1 cellular context compared by ENCODE assay signal in the genomic region with DNA sequence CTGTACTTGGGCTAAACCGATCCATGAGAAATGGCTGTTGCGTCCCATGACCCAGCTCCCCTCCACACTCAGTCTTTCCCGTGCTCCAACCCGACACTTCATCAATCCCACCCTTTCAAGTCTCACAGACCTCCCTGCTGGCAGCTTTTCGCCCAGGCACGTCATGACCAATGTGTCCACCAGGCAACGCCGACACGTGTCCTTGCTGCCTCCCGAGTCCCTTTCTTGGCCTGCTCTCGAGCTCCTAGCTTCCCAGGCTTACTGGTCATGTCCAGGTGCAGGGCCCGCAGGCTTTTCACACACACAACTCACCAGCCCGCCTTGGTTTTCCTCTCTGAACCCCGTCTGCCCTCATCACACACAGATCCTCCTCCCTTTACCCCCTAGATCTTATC.
TF ChIP-seq lines count a peak whose summit lies in the region.

No MANE protein-coding gene starts in this region.

TF ChIP-seq in HepG2, 621 proteins besides CTCF, POLR2A, EP300 and RAD21:
- TF ChIP-seq RBM22 (optimal IDR thresholded peaks at IDR 0.05; ENCODE audit: low read length) (peak; percentile 54), SALL2 (CRISPR knock-in tag; IDR thresholded peaks at IDR 0.05) (no peak)
